ENCODE assay signal across 13 cellular contexts in genomic region chr1:201728731-201729130, GRCh38.
"Had no signal": no experiment of that assay in that cellular context is flagged by ENCODE, and none has a peak within 500 bp of the region (broad histone marks: within the 10 kb centered on the region; RNA-seq: fewer than 3 reads in every experiment).

No MANE protein-coding gene starts in this region.

- H3K27ac Mint-ChIP-seq: activated naive CD4-positive, alpha-beta T cell treated with anti-CD3 and anti-CD28 coated beads, Interleukin-2, amount 50 U/mL, for 72 hours had no signal

- H3K36me3 ChIP-seq: ovary, tibial artery, uterus had no signal

- H3K9me3 Mint-ChIP-seq: activated naive CD4-positive, alpha-beta T cell treated with anti-CD3 and anti-CD28 coated beads, Interleukin-2, amount 50 U/mL, for 72 hours; nephron had no signal

- H3K36me3 Mint-ChIP-seq: activated naive CD4-positive, alpha-beta T cell treated with anti-CD3 and anti-CD28 coated beads, Interleukin-2, amount 50 U/mL, for 72 hours had no signal

- H3K4me3 Mint-ChIP-seq: nephron had no signal

- H3K27ac ChIP-seq: body of pancreas, ovary, skin epidermis, uterus had no signal

- H3K27me3 ChIP-seq: body of pancreas, ovary, tibial artery, uterus had no signal

- H3K4me3 ChIP-seq: body of pancreas, ovary, skin epidermis, tibial artery, uterus had no signal

- H3K9me3 ChIP-seq: body of pancreas, ovary, tibial artery, uterus had no signal

- DNase-seq: activated CD4-positive, alpha-beta T cell treated with anti-CD3 and anti-CD28 coated beads, Interleukin-2, amount 50 U/mL, for 4 hours; activated effector memory CD4-positive, alpha-beta T cell treated with Interleukin-2 at 50 U/mL for 16 hours; activated T-cell treated with anti-CD3 and anti-CD28 coated beads, Interleukin-2, amount 50 U/mL, for 1 hour; amniotic stem cell; body of pancreas; cerebellar nuclear complex; ovary; T-helper 2 cell; uterus had no signal

- ATAC-seq: activated naive CD4-positive, alpha-beta T cell treated with anti-CD3 and anti-CD28 coated beads, Interleukin-2, amount 50 U/mL, for 72 hours; body of pancreas had no signal
